Comparison of ENCODE assay signal across 40 cellular contexts in genomic region chr1:165574295-165574694, GRCh38. TPM values are rescaled to one million over a fixed set of nuclear protein-coding genes. Genes with fewer than 3 reads are reported as not detected.
"Had no signal": no experiment of that assay in that cellular context is flagged by ENCODE, and none has a peak within 500 bp of the region (broad histone marks: within the 10 kb centered on the region; RNA-seq: fewer than 3 reads in every experiment).

No MANE protein-coding gene starts in this region.

- ATAC-seq: activated naive CD4-positive, alpha-beta T cell treated with anti-CD3 and anti-CD28 coated beads, Interleukin-2, amount 50 U/mL, for 72 hours; activated naive CD8-positive, alpha-beta T cell treated with anti-CD3 and anti-CD28 coated beads, Interleukin-2, amount 50 U/mL, for 24 hours; activated T-cell treated with anti-CD3 and anti-CD28 coated beads, Interleukin-2, amount 50 U/mL, for 4 hours; activated T-cell treated with anti-CD3 and anti-CD28 coated beads, Interleukin-2, amount 50 U/mL, for 72 hours; activated T-helper 17 cell treated with anti-CD3 and anti-CD28 coated beads, Interleukin-2, amount 50 U/mL, for 72 hours; body of pancreas had no signal

- H3K4me1 ChIP-seq: adrenal gland, ascending aorta, body of pancreas, breast epithelium had no signal

- H3K27me3 ChIP-seq: ascending aorta, body of pancreas, breast epithelium, cardiac muscle cell had no signal

- H3K4me3 ChIP-seq: adrenal gland, ascending aorta, body of pancreas, breast epithelium, cardiac muscle cell had no signal

- H3K36me3 ChIP-seq: adrenal gland, ascending aorta, brain microvascular endothelial cell, breast epithelium, cardiac muscle cell had no signal

- H3K9me3 ChIP-seq: adrenal gland, ascending aorta, body of pancreas, breast epithelium had no signal

- DNase-seq: activated effector memory CD4-positive, alpha-beta T cell treated with anti-CD3 and anti-CD28 coated beads, Interleukin-2, amount 50 U/mL, for 16 hours; activated effector memory CD4-positive, alpha-beta T cell treated with Interleukin-2 at 50 U/mL for 16 hours; activated gamma-delta T cell; activated gamma-delta T cell treated with Interleukin-2 at 50 U/mL for 16 hours; activated naive CD4-positive, alpha-beta T cell; activated naive CD4-positive, alpha-beta T cell treated with anti-CD3 and anti-CD28 coated beads for 36 hours; activated naive CD4-positive, alpha-beta T cell treated with anti-CD3 and anti-CD28 coated beads, Interleukin-2, amount 10 ng/mL, durations not matched to agents 7 days and 5 days; activated naive CD4-positive, alpha-beta T cell treated with anti-CD3 and anti-CD28 coated beads, Interleukin-2, amount 50 U/mL, for 16 hours; activated naive CD4-positive, alpha-beta T cell treated with Interleukin-2 at 50 U/mL for 16 hours; activated naive CD8-positive, alpha-beta T cell treated with anti-CD3 and anti-CD28 coated beads for 36 hours; activated naive CD8-positive, alpha-beta T cell treated with anti-CD3 and anti-CD28 coated beads, Interleukin-2, amount 10 ng/mL, durations not matched to agents 7 days and 5 days; activated naive CD8-positive, alpha-beta T cell treated with anti-CD3 and anti-CD28 coated beads, Interleukin-2, amount 50 U/mL, for 24 hours; activated T-cell treated with anti-CD3 and anti-CD28 coated beads, Interleukin-2, amount 50 U/mL, for 1 hour; activated T-cell treated with anti-CD3 and anti-CD28 coated beads, Interleukin-2, amount 50 U/mL, for 24 hours; activated T-cell treated with anti-CD3 and anti-CD28 coated beads, Interleukin-2, amount 50 U/mL, for 4 hours; activated T-cell treated with anti-CD3 and anti-CD28 coated beads, Interleukin-2, amount 50 U/mL, for 48 hours; activated T-cell treated with anti-CD3 and anti-CD28 coated beads, Interleukin-2, amount 50 U/mL, for 72 hours; adrenal gland; amniotic stem cell; amygdala; anterior cingulate cortex; aorta; body of pancreas; brain microvascular endothelial cell; caudate nucleus; central memory CD4-positive, alpha-beta T cell; cerebellar nuclear complex had no signal

- FAIRE-seq: astrocyte, bronchial epithelial cell had no signal

- H3K27ac ChIP-seq: adrenal gland, ascending aorta, body of pancreas, brain microvascular endothelial cell, breast epithelium, cardiac muscle cell had no signal

RNA-seq across cellular contexts. Expression of gene LRRC52, which starts 30.5 kb away (rescaled TPM):
- total RNA-seq: activated naive CD4-positive, alpha-beta T cell treated with anti-CD3 and anti-CD28 coated beads for 36 hours; activated naive CD4-positive, alpha-beta T cell treated with anti-CD3 and anti-CD28 coated beads, Interleukin-2, amount 50 U/mL, for 72 hours; activated naive CD8-positive, alpha-beta T cell treated with anti-CD3 and anti-CD28 coated beads for 36 hours; activated naive CD8-positive, alpha-beta T cell treated with anti-CD3 and anti-CD28 coated beads, Interleukin-2, amount 10 ng/mL, durations not matched to agents 7 days and 5 days; activated T-cell treated with anti-CD3 and anti-CD28 coated beads, Interleukin-2, amount 50 U/mL, for 4 hours; activated T-cell treated with anti-CD3 and anti-CD28 coated beads, Interleukin-2, amount 50 U/mL, for 72 hours; activated T-helper 1 cell treated with anti-CD3 and anti-CD28 coated beads, Interleukin-12 subunit alpha, Interleukin-12 subunit beta, Interleukin-2, Interleukin-4 antibody, amounts not matched to agents 30 ng/mL and 10 ng/mL and 1 ng/mL, durations not matched to agents 14 hours and 24 hours and 36 hours; activated T-helper 17 cell treated with anti-CD3 and anti-CD28 coated beads, Interleukin-2, amount 50 U/mL, for 72 hours; activated T-helper 2 cell treated with anti-CD3 and anti-CD28 coated beads, Interferon-gamma antibody, Interleukin-2, Interleukin-4, amounts not matched to agents 10 μg/mL and 5 μg/mL and 100 μg/mL, durations not matched to agents 14 hours and 24 hours and 36 hours; adrenal gland; aorta; ascending aorta; astrocyte; body of pancreas; breast epithelium; bronchial epithelial cell; cardiac septum; cerebellum; chondrocyte had no signal
- polyA plus RNA-seq: adipose tissue, adrenal gland, aorta had no signal
